11 cellular contexts compared by ENCODE assay signal in genomic region chr14:105460116-105460515, GRCh38. TPM values are rescaled to one million over a fixed set of nuclear protein-coding genes. Genes with fewer than 3 reads are reported as not detected.
"Had no signal": no experiment of that assay in that cellular context is flagged by ENCODE, and none has a peak within 500 bp of the region (broad histone marks: within the 10 kb centered on the region; RNA-seq: fewer than 3 reads in every experiment).

No MANE protein-coding gene starts in this region.

- FAIRE-seq: H54 had no signal

- H3K9me3 ChIP-seq: HAP-1 had no signal

- H3K27ac Mint-ChIP-seq: GM23338, HFFc6 had no signal

- H3K27ac ChIP-seq: GM23248 had no signal

- H2AFZ ChIP-seq: GM23248, GM23338 had no signal

- H3K4me3 ChIP-seq: GM23248, GM23338, HAP-1 had no signal

- H3K4me3 Mint-ChIP-seq: GM23338, H9, HFFc6 had no signal

- DNase-seq: GM23248, GOT3, H7, H9, HCEC 1CT, HFFc6 had no signal

- H3K9me3 Mint-ChIP-seq: GM23338, H9, HFFc6 had no signal

- ATAC-seq: GM23338, HCT116 had no signal

- H3K4me1 Mint-ChIP-seq: GM23338 had no signal

- H3K4me2 ChIP-seq: GM23338 had no signal

- H3K9ac ChIP-seq: GM23248 had no signal

- H3K4me1 ChIP-seq: HAP-1 had no signal

RNA-seq across cellular contexts. Expression of gene CRIP1, which starts 26.6 kb away (rescaled TPM):
- total RNA-seq: H4 had no signal
